In the genomic region with DNA sequence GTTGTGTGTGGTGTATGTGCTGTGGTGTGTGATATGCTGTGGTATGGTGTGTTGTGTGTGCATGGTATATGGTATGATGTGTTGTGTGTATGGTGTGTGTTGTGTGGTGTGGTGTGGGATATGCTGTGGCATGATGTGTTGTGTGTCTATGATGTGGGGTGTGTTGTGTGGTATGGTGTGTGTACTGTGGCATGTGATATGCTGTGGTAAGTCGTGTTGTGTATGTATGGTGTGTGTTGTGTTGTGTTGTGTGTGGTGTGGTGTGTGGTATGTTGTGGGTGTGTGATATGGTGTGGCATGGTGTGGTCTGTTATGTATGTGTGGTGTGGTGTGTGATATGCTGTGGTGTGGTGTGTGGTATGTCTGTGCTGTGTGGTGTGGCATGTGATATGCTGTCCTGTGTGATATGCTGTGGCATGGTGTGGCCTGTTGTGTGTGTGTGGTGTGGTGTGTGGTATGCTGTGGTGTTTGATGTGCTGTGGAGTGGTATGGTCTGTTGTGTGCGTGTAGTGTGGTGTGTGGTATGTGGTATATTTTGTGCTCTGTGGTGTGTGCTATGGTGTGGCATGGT, we compare ENCODE assay signal across 1 cellular context.
TF ChIP-seq lines count a peak whose summit lies in the region.

No MANE protein-coding gene starts in this region.

TF ChIP-seq in HEK293, 187 proteins besides CTCF, POLR2A, EP300 and RAD21 (continued from another document):
- no peak for TF ChIP-seq TSHZ1 (tag by site-specific recombination; IDR thresholded peaks at IDR 0.05; ENCODE audit: borderline replicate concordance)
- TF ChIP-seq ZNF785 (tag by site-specific recombination; IDR thresholded peaks at IDR 0.05) = peak; percentile 86
- peak; percentile 52; the same call in 1 of the 2 replicates for TF ChIP-seq ZNF621 (tag by site-specific recombination; IDR thresholded peaks at IDR 0.05)
- TF ChIP-seq, protein P1, sequence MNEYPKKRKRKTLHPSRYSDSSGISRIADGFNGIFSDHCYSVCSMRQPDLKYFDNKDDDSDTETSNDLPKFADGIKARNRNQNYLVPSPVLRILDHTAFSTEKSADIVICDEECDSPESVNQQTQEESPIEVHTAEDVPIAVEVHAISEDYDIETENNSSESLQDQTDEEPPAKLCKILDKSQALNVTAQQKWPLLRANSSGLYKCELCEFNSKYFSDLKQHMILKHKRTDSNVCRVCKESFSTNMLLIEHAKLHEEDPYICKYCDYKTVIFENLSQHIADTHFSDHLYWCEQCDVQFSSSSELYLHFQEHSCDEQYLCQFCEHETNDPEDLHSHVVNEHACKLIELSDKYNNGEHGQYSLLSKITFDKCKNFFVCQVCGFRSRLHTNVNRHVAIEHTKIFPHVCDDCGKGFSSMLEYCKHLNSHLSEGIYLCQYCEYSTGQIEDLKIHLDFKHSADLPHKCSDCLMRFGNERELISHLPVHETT (tag by site-specific recombination; IDR thresholded peaks at IDR 0.05) = no peak
- no peak for TF ChIP-seq ZNF10 (tag by site-specific recombination; IDR thresholded peaks at IDR 0.05)
- no peak for TF ChIP-seq ZNF626 (tag by site-specific recombination; IDR thresholded peaks at IDR 0.05)
- TF ChIP-seq SALL2 (tag by site-specific recombination; IDR thresholded peaks at IDR 0.05; ENCODE audit: borderline replicate concordance) = peak; percentile 86
- no peak for TF ChIP-seq ZIC2 (tag by site-specific recombination; IDR thresholded peaks at IDR 0.05)
- TF ChIP-seq ZNF544 (tag by site-specific recombination; IDR thresholded peaks at IDR 0.05) = peak; percentile 32; the same call in 1 of the 2 replicates
- TF ChIP-seq ZNF571 (tag by site-specific recombination; IDR thresholded peaks at IDR 0.05) = peak; percentile 62; the same call in 1 of the 2 replicates
- TF ChIP-seq GLI2 (tag by site-specific recombination; IDR thresholded peaks at IDR 0.05; ENCODE audit: borderline replicate concordance, low read depth) = no peak
- TF ChIP-seq SP2 (tag by site-specific recombination; IDR thresholded peaks at IDR 0.05) = no peak
- TF ChIP-seq ZNF354C (tag by site-specific recombination; IDR thresholded peaks at IDR 0.05; ENCODE audit: borderline replicate concordance, low read depth) = 0 out of 2 replicates have a peak, but pooled peaks have one; percentile 24
- TF ChIP-seq ZNF341 (tag by site-specific recombination; IDR thresholded peaks at IDR 0.05; ENCODE audit: low read depth) = no peak
- no peak for TF ChIP-seq ZNF324 (tag by site-specific recombination; IDR thresholded peaks at IDR 0.05)
- no peak for TF ChIP-seq ZSCAN30 (tag by site-specific recombination; IDR thresholded peaks at IDR 0.05)
- TF ChIP-seq, protein P2, sequence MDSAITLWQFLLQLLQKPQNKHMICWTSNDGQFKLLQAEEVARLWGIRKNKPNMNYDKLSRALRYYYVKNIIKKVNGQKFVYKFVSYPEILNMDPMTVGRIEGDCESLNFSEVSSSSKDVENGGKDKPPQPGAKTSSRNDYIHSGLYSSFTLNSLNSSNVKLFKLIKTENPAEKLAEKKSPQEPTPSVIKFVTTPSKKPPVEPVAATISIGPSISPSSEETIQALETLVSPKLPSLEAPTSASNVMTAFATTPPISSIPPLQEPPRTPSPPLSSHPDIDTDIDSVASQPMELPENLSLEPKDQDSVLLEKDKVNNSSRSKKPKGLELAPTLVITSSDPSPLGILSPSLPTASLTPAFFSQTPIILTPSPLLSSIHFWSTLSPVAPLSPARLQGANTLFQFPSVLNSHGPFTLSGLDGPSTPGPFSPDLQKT (IDR thresholded peaks at IDR 0.05; ENCODE audit: borderline replicate concordance, low read depth, low read length) = no peak
- TF ChIP-seq RBAK (tag by site-specific recombination; IDR thresholded peaks at IDR 0.05) = no peak
- TF ChIP-seq ZNF280C (tag by site-specific recombination; IDR thresholded peaks at IDR 0.05) = 0 out of 2 replicates have a peak, but pooled peaks have one; percentile 26
- TF ChIP-seq ZNF473 (tag by site-specific recombination; IDR thresholded peaks at IDR 0.05) = peak; percentile 46; the same call in 1 of the 2 replicates
- peak; percentile 15 for TF ChIP-seq ZNF148 (tag by site-specific recombination; IDR thresholded peaks at IDR 0.05; ENCODE audit: borderline replicate concordance)
- TF ChIP-seq ZNF513 (tag by site-specific recombination; IDR thresholded peaks at IDR 0.05) = no peak
TF ChIP-seq in HEK293: peak in this region for 14.
